ENCODE assay signal across 8 cellular contexts in the genomic region with DNA sequence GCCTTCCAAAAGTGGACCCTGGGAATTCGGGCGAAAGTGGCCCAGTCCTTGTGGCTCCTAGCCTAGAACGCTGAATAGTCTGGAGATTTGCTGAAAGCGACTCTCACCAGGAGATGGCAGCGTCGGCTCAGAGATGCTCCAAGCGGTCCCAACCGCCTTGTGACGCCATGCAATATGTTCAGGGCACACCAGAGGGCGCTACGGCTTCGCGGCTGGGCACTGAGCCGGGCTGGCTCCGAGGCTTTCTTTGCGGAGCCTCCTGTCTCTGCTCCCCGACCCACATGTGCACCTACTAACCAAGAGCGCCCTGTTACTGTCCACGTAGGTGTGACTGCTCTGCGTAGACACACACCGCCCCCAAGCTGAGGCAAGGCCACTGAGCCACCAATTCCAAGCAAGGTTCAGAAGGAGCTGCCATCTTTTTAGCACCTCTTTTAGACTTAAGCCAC. TPM values are rescaled to one million over a fixed set of nuclear protein-coding genes. Genes with fewer than 3 reads are reported as not detected.
A peak's percentile ranks its signal among the peaks of the same experiment; 100 is the strongest.
DNase-seq lines count a peak whose midpoint lies in the region; ATAC-seq and TF ChIP-seq lines count a peak whose summit lies in the region.

No MANE protein-coding gene starts in this region.

- no peaks in the 10 kb centered on the region for H4K20me1 ChIP-seq in BLaER1 treated with 17β-estradiol and CSF1 and Interleukin-3, amounts not matched to agents 10 nM and 100 nM

- 2% methylated on average over 17 of the region's 21 CpGs for WGBS in right lobe of liver (ENCODE audit: insufficient coverage, low coverage, low lambda C conversion rate, missing lambda C conversion rate)

- H3K9ac ChIP-seq in BLaER1 treated with 17β-estradiol and CSF1 and Interleukin-3, amounts not matched to agents 10 nM and 100 nM = no peak overlapping the region

- TF ChIP-seq CTCF in choroid plexus epithelial cell (conservative IDR thresholded peaks at IDR 0.05; ENCODE audit: low read depth, low read length) = peak; percentile 100
- TF ChIP-seq CTCF in right lobe of liver (IDR thresholded peaks at IDR 0.05) = peak; percentile 99 to 100 (median 100)

- no peaks in the 10 kb centered on the region for H3K9me3 ChIP-seq in BLaER1 treated with 17β-estradiol and CSF1 and Interleukin-3, amounts not matched to agents 10 nM and 100 nM (replicated peaks in 1 of 11)
- no peaks in the 10 kb centered on the region for H3K9me3 ChIP-seq in right lobe of liver

- no peaks in the 10 kb centered on the region; a peak in 1 of 22 replicates for H3K27me3 ChIP-seq in BLaER1 treated with 17β-estradiol and CSF1 and Interleukin-3, amounts not matched to agents 10 nM and 100 nM
- no peaks in the 10 kb centered on the region for H3K27me3 ChIP-seq in right lobe of liver

- ATAC-seq in GM19324 (IDR thresholded peaks at IDR 0.05; ENCODE audit: low FRiP score, unreplicated experiment) = peak; percentile 98
- peak; percentile 98 for ATAC-seq in HG03432 (IDR thresholded peaks at IDR 0.05; ENCODE audit: unreplicated experiment)
- ATAC-seq in right lobe of liver = peak; percentile 100

- peaks cover 0 to 8% (median 6%) of the 10 kb centered on the region in 10 experiments; a peak in 6 of 20 replicates for H3K4me1 ChIP-seq in BLaER1 treated with 17β-estradiol and CSF1 and Interleukin-3, amounts not matched to agents 10 nM and 100 nM
- no peaks in the 10 kb centered on the region for H3K4me1 ChIP-seq in right lobe of liver

- no peaks in the 10 kb centered on the region for H3K36me3 ChIP-seq in BLaER1 treated with 17β-estradiol and CSF1 and Interleukin-3, amounts not matched to agents 10 nM and 100 nM
- no peaks in the 10 kb centered on the region for H3K36me3 ChIP-seq in right lobe of liver

- no peak for TF ChIP-seq POLR2A in right lobe of liver (IDR thresholded peaks at IDR 0.05)

- no peak overlapping the region for H3K27ac ChIP-seq in BLaER1 treated with 17β-estradiol and CSF1 and Interleukin-3, amounts not matched to agents 10 nM and 100 nM
- H3K27ac ChIP-seq in right lobe of liver = no peak overlapping the region

- H3K4me3 ChIP-seq in BLaER1 treated with 17β-estradiol and CSF1 and Interleukin-3, amounts not matched to agents 10 nM and 100 nM = no peak overlapping the region; a peak in 1 of 20 replicates
- H3K4me3 ChIP-seq in choroid plexus epithelial cell (ENCODE audit: low read depth, low read length) = peak overlapping the region; percentile 20
- H3K4me3 ChIP-seq in right lobe of liver = no peak overlapping the region

- DNase-seq in NCI-H524 (lab: John Stamatoyannopoulos, UW) = peak; percentile 82 to 90
- DNase-seq in activated CD4-positive, alpha-beta T cell treated with anti-CD3 and anti-CD28 coated beads for 4 hours = peak; percentile 79 to 90
- peak; percentile 90 for DNase-seq in choroid plexus epithelial cell (ENCODE audit: low read depth)
- peak; percentile 87 to 90 (median 88) for DNase-seq in right lobe of liver
- peak; percentile 62 to 85 (median 74) for DNase-seq in stimulated activated CD4-positive, alpha-beta T cell treated with anti-CD3 and anti-CD28 coated beads, TNF-alpha, amount 100 ng/mL, for 1 hour (ENCODE audit: low read depth in 3 of 3, low spot score in 1 of 3)

- peak overlapping the region in 10 of 11 experiments; percentile 31 to 88 (median 60); a peak in 18 of 22 replicates for H3K4me2 ChIP-seq in BLaER1 treated with 17β-estradiol and CSF1 and Interleukin-3, amounts not matched to agents 10 nM and 100 nM

- intact Hi-C loops in right lobe of liver (cut with DNase I) = loop anchor here (5.0 kb wide), 1 partner anchor 346 kb away; no protein-coding TSS in a partner anchor

RNA-seq across cellular contexts. Expression of gene SYCE1L, which starts 36.9 kb away (rescaled TPM):
- total RNA-seq in right lobe of liver = 1 to 10 TPM in 5 of 6 experiments, not detected in 1; 1.1 to 2.2 (median 1.4) TPM

RNA-seq across cellular contexts. Expression of gene MON1B, which starts 45.1 kb away (rescaled TPM):
- total RNA-seq in right lobe of liver = 10 to 100 TPM; 16.6 to 30.1 (median 27.3) TPM
